ENCODE assay signal across 35 cellular contexts in genomic region chr11:87194985-87195820, GRCh38.
"Had no signal": no experiment of that assay in that cellular context is flagged by ENCODE, and none has a peak within 500 bp of the region (broad histone marks: within the 10 kb centered on the region; RNA-seq: fewer than 3 reads in every experiment).

No MANE protein-coding gene starts in this region.

- H3K27ac Mint-ChIP-seq: activated CD8-positive, alpha-beta T cell treated with anti-CD3 and anti-CD28 coated beads for 36 hours; activated naive CD4-positive, alpha-beta T cell treated with anti-CD3 and anti-CD28 coated beads for 36 hours; activated naive CD4-positive, alpha-beta T cell treated with anti-CD3 and anti-CD28 coated beads, Interleukin-2, amount 50 U/mL, for 24 hours; activated naive CD8-positive, alpha-beta T cell treated with anti-CD3 and anti-CD28 coated beads for 36 hours; activated naive CD8-positive, alpha-beta T cell treated with anti-CD3 and anti-CD28 coated beads, Interleukin-2, amount 50 U/mL, for 24 hours; activated T-helper 17 cell treated with anti-CD3 and anti-CD28 coated beads, Interleukin-2, amount 50 U/mL, for 72 hours; effector memory CD8-positive, alpha-beta T cell; T-helper 17 cell; T-helper 2 cell treated with Interferon-gamma antibody and Interleukin-4, amounts not matched to agents 5 μg/mL and 100 μg/mL, for 36 hours had no signal

- H3K27me3 ChIP-seq: adrenal gland, body of pancreas, esophagus squamous epithelium, gastroesophageal sphincter, heart right ventricle had no signal

- H3K27me3 Mint-ChIP-seq: activated CD8-positive, alpha-beta T cell treated with anti-CD3 and anti-CD28 coated beads for 36 hours; activated naive CD4-positive, alpha-beta T cell treated with anti-CD3 and anti-CD28 coated beads, Interleukin-2, amount 50 U/mL, for 24 hours; activated naive CD8-positive, alpha-beta T cell treated with anti-CD3 and anti-CD28 coated beads for 36 hours; activated naive CD8-positive, alpha-beta T cell treated with anti-CD3 and anti-CD28 coated beads, Interleukin-2, amount 50 U/mL, for 24 hours; activated T-helper 17 cell treated with anti-CD3 and anti-CD28 coated beads, Interleukin-2, amount 50 U/mL, for 72 hours; effector memory CD8-positive, alpha-beta T cell; T-helper 17 cell had no signal

- H3K9me3 Mint-ChIP-seq: activated CD8-positive, alpha-beta T cell treated with anti-CD3 and anti-CD28 coated beads for 36 hours; activated naive CD4-positive, alpha-beta T cell treated with anti-CD3 and anti-CD28 coated beads for 36 hours; activated naive CD4-positive, alpha-beta T cell treated with anti-CD3 and anti-CD28 coated beads, Interleukin-2, amount 50 U/mL, for 24 hours; activated naive CD8-positive, alpha-beta T cell treated with anti-CD3 and anti-CD28 coated beads, Interleukin-2, amount 50 U/mL, for 24 hours; activated T-cell treated with anti-CD3 and anti-CD28 coated beads, Interleukin-2, amount 50 U/mL, for 4 hours; activated T-helper 17 cell treated with anti-CD3 and anti-CD28 coated beads, Interleukin-2, amount 50 U/mL, for 72 hours; effector memory CD8-positive, alpha-beta T cell; T-helper 2 cell treated with Interferon-gamma antibody and Interleukin-4, amounts not matched to agents 5 μg/mL and 100 μg/mL, for 36 hours had no signal

- FAIRE-seq: colon, endothelial cell of umbilical vein had no signal

- ATAC-seq: activated CD8-positive, alpha-beta T cell treated with anti-CD3 and anti-CD28 coated beads for 36 hours; activated naive CD8-positive, alpha-beta T cell treated with anti-CD3 and anti-CD28 coated beads, Interleukin-2, amount 50 U/mL, for 24 hours; activated T-cell treated with anti-CD3 and anti-CD28 coated beads, Interleukin-2, amount 50 U/mL, for 4 hours; activated T-helper 17 cell treated with anti-CD3 and anti-CD28 coated beads, Interleukin-2, amount 50 U/mL, for 72 hours; body of pancreas; effector memory CD8-positive, alpha-beta T cell; gastroesophageal sphincter; heart right ventricle; T-helper 17 cell had no signal

- H3K4me3 ChIP-seq: adrenal gland, body of pancreas, esophagus squamous epithelium, gastroesophageal sphincter, heart right ventricle had no signal

- H3K27ac ChIP-seq: adrenal gland, body of pancreas, epithelial cell of prostate, esophagus squamous epithelium, gastroesophageal sphincter, heart right ventricle, WERI-Rb-1 had no signal

- DNase-seq: activated CD4-positive, alpha-beta T cell treated with anti-CD3 and anti-CD28 coated beads for 4 hours; activated CD4-positive, alpha-beta T cell treated with anti-CD3 and anti-CD28 coated beads, Interleukin-2, amount 50 U/mL, for 1 hour; activated CD4-positive, alpha-beta T cell treated with anti-CD3 and anti-CD28 coated beads, Interleukin-2, amount 50 U/mL, for 48 hours; activated CD4-positive, CD25-positive, alpha-beta regulatory T cell; activated CD4-positive, CD25-positive, alpha-beta regulatory T cell treated with anti-CD3 and anti-CD28 coated beads, Interleukin-2, amount 50 U/mL, for 72 hours; activated CD8-positive, alpha-beta memory T cell treated with anti-CD3 and anti-CD28 coated beads for 24 hours; activated CD8-positive, alpha-beta T cell treated with anti-CD3 and anti-CD28 coated beads for 36 hours; activated effector memory CD4-positive, alpha-beta T cell treated with Interleukin-2 at 50 U/mL for 16 hours; activated naive CD4-positive, alpha-beta T cell treated with anti-CD3 and anti-CD28 coated beads for 36 hours; activated naive CD8-positive, alpha-beta T cell treated with anti-CD3 and anti-CD28 coated beads for 36 hours; activated naive CD8-positive, alpha-beta T cell treated with anti-CD3 and anti-CD28 coated beads, Interleukin-2, amount 50 U/mL, for 24 hours; activated T-cell treated with anti-CD3 and anti-CD28 coated beads, Interleukin-2, amount 50 U/mL, for 4 hours; adrenal gland; amygdala; aorta; body of pancreas; caudate nucleus; cortex of kidney; dermis blood vessel endothelial cell; effector CD4-positive, alpha-beta T cell; effector memory CD8-positive, alpha-beta T cell; esophagus squamous epithelium; foreskin melanocyte; heart right ventricle; T-helper 1 cell; T-helper 17 cell; T1000; WERI-Rb-1 had no signal

- H3K4me1 ChIP-seq: adrenal gland, body of pancreas, esophagus squamous epithelium, gastroesophageal sphincter had no signal

- H3K4me1 Mint-ChIP-seq: activated naive CD8-positive, alpha-beta T cell treated with anti-CD3 and anti-CD28 coated beads for 36 hours; activated naive CD8-positive, alpha-beta T cell treated with anti-CD3 and anti-CD28 coated beads, Interleukin-2, amount 50 U/mL, for 24 hours; activated T-helper 17 cell treated with anti-CD3 and anti-CD28 coated beads, Interleukin-2, amount 50 U/mL, for 72 hours had no signal

- H3K36me3 ChIP-seq: adrenal gland, esophagus squamous epithelium, gastroesophageal sphincter, heart right ventricle, WERI-Rb-1 had no signal

- H3K9me3 ChIP-seq: adrenal gland, body of pancreas, esophagus squamous epithelium, gastroesophageal sphincter, heart right ventricle had no signal

- H3K4me3 Mint-ChIP-seq: activated CD8-positive, alpha-beta T cell treated with anti-CD3 and anti-CD28 coated beads for 36 hours; activated naive CD4-positive, alpha-beta T cell treated with anti-CD3 and anti-CD28 coated beads for 36 hours; activated naive CD4-positive, alpha-beta T cell treated with anti-CD3 and anti-CD28 coated beads, Interleukin-2, amount 50 U/mL, for 24 hours; activated naive CD8-positive, alpha-beta T cell treated with anti-CD3 and anti-CD28 coated beads for 36 hours; activated naive CD8-positive, alpha-beta T cell treated with anti-CD3 and anti-CD28 coated beads, Interleukin-2, amount 50 U/mL, for 24 hours; activated T-cell treated with anti-CD3 and anti-CD28 coated beads, Interleukin-2, amount 50 U/mL, for 4 hours; activated T-helper 17 cell treated with anti-CD3 and anti-CD28 coated beads, Interleukin-2, amount 50 U/mL, for 72 hours; effector memory CD8-positive, alpha-beta T cell; T-helper 17 cell; T-helper 2 cell treated with Interferon-gamma antibody and Interleukin-4, amounts not matched to agents 5 μg/mL and 100 μg/mL, for 36 hours had no signal
